22 cellular contexts compared by ENCODE assay signal in the genomic region with DNA sequence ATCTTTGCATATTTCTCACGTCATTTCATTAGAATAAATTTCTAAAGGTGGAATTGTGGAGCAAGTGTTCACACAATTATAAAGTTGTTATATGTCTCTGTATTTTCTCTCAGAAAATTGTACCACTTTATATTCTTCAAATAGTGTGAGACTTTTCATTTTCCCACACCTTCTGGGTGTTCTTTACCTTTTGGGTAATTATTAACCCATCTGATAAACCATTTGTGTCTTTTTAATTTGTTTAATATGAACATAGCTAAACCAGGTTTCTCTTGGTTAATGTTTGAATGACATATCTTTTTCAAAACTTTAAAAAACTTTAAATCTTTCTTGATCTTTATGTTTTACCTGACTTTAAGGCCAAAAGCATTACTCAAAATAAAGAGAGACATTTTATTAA. TPM values are rescaled to one million over a fixed set of nuclear protein-coding genes. Genes with fewer than 3 reads are reported as not detected.
A peak's percentile ranks its signal among the peaks of the same experiment; 100 is the strongest.
DNase-seq lines count a peak whose midpoint lies in the region; ATAC-seq and TF ChIP-seq lines count a peak whose summit lies in the region.
"Had no signal": no experiment of that assay in that cellular context is flagged by ENCODE, and none has a peak within 500 bp of the region (broad histone marks: within the 10 kb centered on the region; RNA-seq: fewer than 3 reads in every experiment).

No MANE protein-coding gene starts in this region.

- H3K4me1 ChIP-seq in hepatocyte (ENCODE audit: insufficient read depth) (no peaks in the 10 kb centered on the region), upper lobe of right lung (no peaks in the 10 kb centered on the region)
- H3K4me1 ChIP-seq: BE2C had no signal

- H3K36me3 ChIP-seq in hepatocyte (replicated peaks; ENCODE audit: insufficient read depth, low read depth) (no peaks in the 10 kb centered on the region), upper lobe of right lung (peaks cover 5% of the 10 kb centered on the region)
- H3K36me3 ChIP-seq: BE2C had no signal

- ATAC-seq in HG03095 (IDR thresholded peaks at IDR 0.05; ENCODE audit: unreplicated experiment) (no peak), upper lobe of right lung (no peak)
- ATAC-seq: HCT116 had no signal

- H2AFZ ChIP-seq in hepatocyte = no peak overlapping the region

- peaks cover 42% of the 10 kb centered on the region for H3K36me3 Mint-ChIP-seq in nephron (ENCODE audit: low read depth)

- 79% methylated on average over 1 of the region's 1 CpG for WGBS in hepatocyte (ENCODE audit: low lambda C conversion rate, missing lambda C conversion rate)

- H3K4me2 ChIP-seq in hepatocyte = peak overlapping the region; percentile 8

- no peaks in the 10 kb centered on the region for H3K9me2 ChIP-seq in hepatocyte (replicated peaks; ENCODE audit: insufficient read depth)

- H3K27ac ChIP-seq in hepatocyte (no peak overlapping the region), upper lobe of right lung (no peak overlapping the region)
- H3K27ac ChIP-seq: HL-60 had no signal

- H3K4me3 ChIP-seq in hepatocyte (no peak overlapping the region), upper lobe of right lung (no peak overlapping the region)

- no peaks in the 10 kb centered on the region for H4K20me1 ChIP-seq in hepatocyte (ENCODE audit: insufficient read depth, poor library complexity, severe bottlenecking)

- H3K9me3 ChIP-seq in hepatocyte (ENCODE audit: low read depth) (no peaks in the 10 kb centered on the region), upper lobe of right lung (no peaks in the 10 kb centered on the region)
- H3K9me3 ChIP-seq: BE2C had no signal

- no peak overlapping the region for H3K4me3 Mint-ChIP-seq in nephron
- H3K4me3 Mint-ChIP-seq: CD4-positive, CD25-positive, alpha-beta regulatory T cell; CD8-positive, alpha-beta memory T cell; HFFc6 had no signal

- H3K4me1 Mint-ChIP-seq in nephron = peaks cover 5% of the 10 kb centered on the region

- intact Hi-C loops in upper lobe of right lung (cut with DNase I) = no loop called here

- H3K79me2 ChIP-seq in hepatocyte = no peaks in the 10 kb centered on the region

- H3K27me3 Mint-ChIP-seq in nephron (ENCODE audit: low read depth) = no peaks in the 10 kb centered on the region
- H3K27me3 Mint-ChIP-seq: CD4-positive, CD25-positive, alpha-beta regulatory T cell; CD8-positive, alpha-beta memory T cell had no signal

- TF ChIP-seq CTCF in hepatocyte (IDR thresholded peaks at IDR 0.05; ENCODE audit: poor library complexity) (no peak), nephron (IDR thresholded peaks at IDR 0.05; ENCODE audit: unreplicated experiment in 3 of 3) (no peak), upper lobe of right lung (IDR thresholded peaks at IDR 0.05) (no peak)

- no peaks in the 10 kb centered on the region for H3K9me3 Mint-ChIP-seq in nephron
- H3K9me3 Mint-ChIP-seq: CD8-positive, alpha-beta memory T cell; HFFc6 had no signal

- H3K27me3 ChIP-seq in hepatocyte = no peaks in the 10 kb centered on the region
- no peaks in the 10 kb centered on the region for H3K27me3 ChIP-seq in upper lobe of right lung
- H3K27me3 ChIP-seq: BE2C had no signal

- peak overlapping the region in 2 of 3 experiments; percentile 62 to 94 for H3K27ac Mint-ChIP-seq in nephron
- H3K27ac Mint-ChIP-seq: CD4-positive, CD25-positive, alpha-beta regulatory T cell; HFFc6 had no signal

- DNase-seq in DMS53 (lab: John Stamatoyannopoulos, UW) (peak; percentile 4), DMS53 treated with DMSO at 0.1 percent for 48 hours (lab: John Stamatoyannopoulos, UW; ENCODE audit: unreplicated experiment) (no peak), hepatocyte (ENCODE audit: low spot score) (no peak), upper lobe of right lung (no peak), T-helper 1 cell (no peak)
- DNase-seq in NK-92 treated with Interleukin-12 subunit alpha and Interleukin-12 subunit beta, amount 100 ng/mL, for 24 hours (lab: John Stamatoyannopoulos, UW) = no peak
- DNase-seq: 8988T; BE2C; C1 segment of cervical spinal cord; CD4-positive, CD25-positive, alpha-beta regulatory T cell; CD8-positive, alpha-beta memory T cell; COR-L47; DMS 273 treated with DMSO at 0.1 percent for 48 hours; DMS79; GF-D8; GOT3; H7; HFFc6 had no signal

RNA-seq across cellular contexts. Expression of a gene that starts 40.5 kb away (rescaled TPM):
- 16.3 and 18.5 TPM in 2 replicates for total RNA-seq in hepatocyte
- 6.0 and 10.8 TPM in 2 replicates for polyA plus RNA-seq in hepatocyte
- 8.9 TPM for total RNA-seq in upper lobe of right lung

RNA-seq across cellular contexts. Expression of a gene that starts 40.7 kb away (rescaled TPM):
- 5.7 and 9.8 TPM in 2 replicates for total RNA-seq in hepatocyte
- 3.7 and 4.5 TPM in 2 replicates for polyA plus RNA-seq in hepatocyte
- 1.9 TPM for total RNA-seq in upper lobe of right lung
